In genomic region chr19:58513694-58514563, GRCh38 we compare ENCODE assay signal across 1 cellular context.
A peak's percentile ranks its signal among the peaks of the same experiment; 100 is the strongest.
TF ChIP-seq lines count a peak whose summit lies in the region.

No MANE protein-coding gene starts in this region.

TF ChIP-seq in SK-N-SH, 30 proteins besides CTCF, POLR2A, EP300 and RAD21 (continued from another document):
- TF ChIP-seq, protein P1, sequence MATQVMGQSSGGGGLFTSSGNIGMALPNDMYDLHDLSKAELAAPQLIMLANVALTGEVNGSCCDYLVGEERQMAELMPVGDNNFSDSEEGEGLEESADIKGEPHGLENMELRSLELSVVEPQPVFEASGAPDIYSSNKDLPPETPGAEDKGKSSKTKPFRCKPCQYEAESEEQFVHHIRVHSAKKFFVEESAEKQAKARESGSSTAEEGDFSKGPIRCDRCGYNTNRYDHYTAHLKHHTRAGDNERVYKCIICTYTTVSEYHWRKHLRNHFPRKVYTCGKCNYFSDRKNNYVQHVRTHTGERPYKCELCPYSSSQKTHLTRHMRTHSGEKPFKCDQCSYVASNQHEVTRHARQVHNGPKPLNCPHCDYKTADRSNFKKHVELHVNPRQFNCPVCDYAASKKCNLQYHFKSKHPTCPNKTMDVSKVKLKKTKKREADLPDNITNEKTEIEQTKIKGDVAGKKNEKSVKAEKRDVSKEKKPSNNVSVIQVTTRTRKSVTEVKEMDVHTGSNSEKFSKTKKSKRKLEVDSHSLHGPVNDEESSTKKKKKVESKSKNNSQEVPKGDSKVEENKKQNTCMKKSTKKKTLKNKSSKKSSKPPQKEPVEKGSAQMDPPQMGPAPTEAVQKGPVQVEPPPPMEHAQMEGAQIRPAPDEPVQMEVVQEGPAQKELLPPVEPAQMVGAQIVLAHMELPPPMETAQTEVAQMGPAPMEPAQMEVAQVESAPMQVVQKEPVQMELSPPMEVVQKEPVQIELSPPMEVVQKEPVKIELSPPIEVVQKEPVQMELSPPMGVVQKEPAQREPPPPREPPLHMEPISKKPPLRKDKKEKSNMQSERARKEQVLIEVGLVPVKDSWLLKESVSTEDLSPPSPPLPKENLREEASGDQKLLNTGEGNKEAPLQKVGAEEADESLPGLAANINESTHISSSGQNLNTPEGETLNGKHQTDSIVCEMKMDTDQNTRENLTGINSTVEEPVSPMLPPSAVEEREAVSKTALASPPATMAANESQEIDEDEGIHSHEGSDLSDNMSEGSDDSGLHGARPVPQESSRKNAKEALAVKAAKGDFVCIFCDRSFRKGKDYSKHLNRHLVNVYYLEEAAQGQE (IDR thresholded peaks at IDR 0.05; ENCODE audit: low read depth, low read length) = no peak
- TF ChIP-seq NFIC (IDR thresholded peaks at IDR 0.05; ENCODE audit: borderline replicate concordance) (no peak), RXRA (IDR thresholded peaks at IDR 0.05; ENCODE audit: borderline replicate concordance, low read depth) (no peak), RFX5 (IDR thresholded peaks at IDR 0.05; ENCODE audit: low read length) (no peak), NRF1 (IDR thresholded peaks at IDR 0.05; ENCODE audit: low read depth, low read length) (peak; percentile 87), JUND (IDR thresholded peaks at IDR 0.05) (no peak), TCF12 (IDR thresholded peaks at IDR 0.05) (no peak), CHD2 (IDR thresholded peaks at IDR 0.05; ENCODE audit: low read length, partially characterized antibody) (peak; percentile 81), FOXM1 (IDR thresholded peaks at IDR 0.05; ENCODE audit: low read depth) (no peak), MXI1 (IDR thresholded peaks at IDR 0.05; ENCODE audit: low read depth, low read length) (peak; percentile 90), TAF1 (IDR thresholded peaks at IDR 0.05; ENCODE audit: borderline replicate concordance, low read depth, low read length) (peak; percentile 17; the same call in 1 of the 2 replicates), EZH2phosphoT487 (IDR thresholded peaks at IDR 0.05; ENCODE audit: borderline replicate concordance, low read depth) (no peak), TEAD4 (IDR thresholded peaks at IDR 0.05; ENCODE audit: borderline replicate concordance, insufficient read depth) (no peak), FOSL2 (IDR thresholded peaks at IDR 0.05; ENCODE audit: borderline replicate concordance, low read depth) (no peak), GATA2 (CRISPR knock-in tag; IDR thresholded peaks at IDR 0.05) (no peak), GABPA (IDR thresholded peaks at IDR 0.05; ENCODE audit: low read depth) (no peak), ZBTB33 (IDR thresholded peaks at IDR 0.05; ENCODE audit: borderline replicate concordance, low read depth) (no peak)
- TF ChIP-seq, protein P2, sequence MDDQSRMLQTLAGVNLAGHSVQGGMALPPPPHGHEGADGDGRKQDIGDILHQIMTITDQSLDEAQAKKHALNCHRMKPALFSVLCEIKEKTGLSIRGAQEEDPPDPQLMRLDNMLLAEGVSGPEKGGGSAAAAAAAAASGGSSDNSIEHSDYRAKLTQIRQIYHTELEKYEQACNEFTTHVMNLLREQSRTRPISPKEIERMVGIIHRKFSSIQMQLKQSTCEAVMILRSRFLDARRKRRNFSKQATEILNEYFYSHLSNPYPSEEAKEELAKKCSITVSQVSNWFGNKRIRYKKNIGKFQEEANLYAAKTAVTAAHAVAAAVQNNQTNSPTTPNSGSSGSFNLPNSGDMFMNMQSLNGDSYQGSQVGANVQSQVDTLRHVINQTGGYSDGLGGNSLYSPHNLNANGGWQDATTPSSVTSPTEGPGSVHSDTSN (IDR thresholded peaks at IDR 0.05) = peak; percentile 34; the same call in 1 of the 2 replicates
- TF ChIP-seq, protein P3, sequence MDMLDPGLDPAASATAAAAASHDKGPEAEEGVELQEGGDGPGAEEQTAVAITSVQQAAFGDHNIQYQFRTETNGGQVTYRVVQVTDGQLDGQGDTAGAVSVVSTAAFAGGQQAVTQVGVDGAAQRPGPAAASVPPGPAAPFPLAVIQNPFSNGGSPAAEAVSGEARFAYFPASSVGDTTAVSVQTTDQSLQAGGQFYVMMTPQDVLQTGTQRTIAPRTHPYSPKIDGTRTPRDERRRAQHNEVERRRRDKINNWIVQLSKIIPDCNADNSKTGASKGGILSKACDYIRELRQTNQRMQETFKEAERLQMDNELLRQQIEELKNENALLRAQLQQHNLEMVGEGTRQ (IDR thresholded peaks at IDR 0.05; ENCODE audit: borderline replicate concordance, low read depth, low read length) = no peak
